ENCODE assay signal across 11 cellular contexts in the genomic region with DNA sequence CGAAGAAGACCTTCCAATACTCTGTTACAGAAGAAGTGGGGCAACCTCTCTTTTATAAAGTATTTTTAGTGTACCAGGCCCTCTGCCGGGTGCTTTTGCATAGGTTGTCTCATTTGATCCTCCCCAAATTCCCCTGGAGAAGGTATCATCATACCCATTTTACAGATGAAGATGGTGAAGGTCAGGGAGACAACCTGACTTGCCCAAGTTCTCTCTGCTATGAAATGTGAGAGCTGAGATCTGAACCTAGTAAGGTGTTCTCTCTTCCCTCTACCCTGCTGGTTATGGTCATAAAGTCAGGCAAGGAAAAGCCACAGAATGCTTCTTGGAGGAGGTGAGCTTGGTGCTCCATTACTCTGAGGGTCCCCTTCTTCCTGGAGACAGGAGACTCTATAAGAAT. TPM values are rescaled to one million over a fixed set of nuclear protein-coding genes. Genes with fewer than 3 reads are reported as not detected.
"Had no signal": no experiment of that assay in that cellular context is flagged by ENCODE, and none has a peak within 500 bp of the region (broad histone marks: within the 10 kb centered on the region; RNA-seq: fewer than 3 reads in every experiment).

No MANE protein-coding gene starts in this region.

- H3K9ac ChIP-seq: GM23248 had no signal

- H3K4me1 ChIP-seq: HAP-1 had no signal

- DNase-seq: GM23248, GOT3, H7, HFFc6, IMR-90, KBM-7 had no signal

- H2AFZ ChIP-seq: GM23248 had no signal

- H3K4me3 ChIP-seq: GM23248, HAP-1 had no signal

- ATAC-seq: HCT116 had no signal

- H3K27ac ChIP-seq: GM23248, HL-60 had no signal

- H3K9me3 ChIP-seq: HAP-1 had no signal

- H3K36me3 ChIP-seq: HAP-1 had no signal

RNA-seq across cellular contexts. Expression of a gene that starts 38.9 kb away (rescaled TPM):
- total RNA-seq: GM23248, H4, H7, HFFc6, HT1080, IMR-90 had no signal
- polyA plus RNA-seq: GM23248, IMR-90 had no signal

RNA-seq across cellular contexts. Expression of a gene that starts 57.9 kb away (rescaled TPM):
- total RNA-seq: GM23248, H4, H7, HFFc6, HT1080, IMR-90 had no signal
- polyA plus RNA-seq: GM23248, IMR-90 had no signal
